Comparison of ENCODE assay signal across 12 cellular contexts in genomic region chr10:89478739-89479116, GRCh38. TPM values are rescaled to one million over a fixed set of nuclear protein-coding genes. Genes with fewer than 3 reads are reported as not detected.
DNase-seq lines count a peak whose midpoint lies in the region; ATAC-seq and TF ChIP-seq lines count a peak whose summit lies in the region.
"Had no signal": no experiment of that assay in that cellular context is flagged by ENCODE, and none has a peak within 500 bp of the region (broad histone marks: within the 10 kb centered on the region; RNA-seq: fewer than 3 reads in every experiment).

No MANE protein-coding gene starts in this region.

- no peak; the same call in 1 of the 2 replicates for ATAC-seq in WTC11
- no peak for ATAC-seq in activated CD8-positive, alpha-beta T cell treated with anti-CD3 and anti-CD28 coated beads, Interleukin-2, amount 10 ng/mL, durations not matched to agents 7 days and 5 days
- ATAC-seq in GM19455 (IDR thresholded peaks at IDR 0.05; ENCODE audit: unreplicated experiment) = no peak

- H3K36me3 Mint-ChIP-seq in WTC11 (peaks cover 5% of the 10 kb centered on the region; the same call in 1 of the 2 replicates), osteocyte (ENCODE audit: unreplicated experiment) (peaks cover under 1% of the 10 kb centered on the region)
- no peaks in the 10 kb centered on the region for H3K36me3 Mint-ChIP-seq in activated CD8-positive, alpha-beta T cell treated with anti-CD3 and anti-CD28 coated beads, Interleukin-2, amount 10 ng/mL, durations not matched to agents 7 days and 5 days (ENCODE audit: low read depth)

- H3K4me3 Mint-ChIP-seq in WTC11 = no peak overlapping the region
- H3K4me3 Mint-ChIP-seq in osteocyte (ENCODE audit: unreplicated experiment) = no peak overlapping the region
- no peak overlapping the region for H3K4me3 Mint-ChIP-seq in activated CD8-positive, alpha-beta T cell treated with anti-CD3 and anti-CD28 coated beads, Interleukin-2, amount 10 ng/mL, durations not matched to agents 7 days and 5 days

- no peaks in the 10 kb centered on the region; the same call in 1 of the 2 replicates for H3K27me3 Mint-ChIP-seq in WTC11 (ENCODE audit: low read depth)
- H3K27me3 Mint-ChIP-seq in osteocyte (ENCODE audit: unreplicated experiment) = no peaks in the 10 kb centered on the region
- H3K27me3 Mint-ChIP-seq in activated CD8-positive, alpha-beta T cell treated with anti-CD3 and anti-CD28 coated beads, Interleukin-2, amount 10 ng/mL, durations not matched to agents 7 days and 5 days (ENCODE audit: low read depth) = peaks cover 23% of the 10 kb centered on the region

- CTCF ChIA-PET in WTC11 (lab: Charles Lee) = interaction anchor here (1.0 to 2.4 kb wide), 3 partner anchors 12 to 84 kb away, joined by 3 to 12 read pairs (median 3); no protein-coding TSS in a partner anchor
- CTCF ChIA-PET in activated CD8-positive, alpha-beta T cell treated with anti-CD3 and anti-CD28 coated beads, Interleukin-2, amount 10 ng/mL, durations not matched to agents 7 days and 5 days (lab: Charles Lee) = no interaction called here

- H3K27ac Mint-ChIP-seq in WTC11 = peak overlapping the region; percentile 76
- H3K27ac Mint-ChIP-seq in osteocyte (ENCODE audit: unreplicated experiment) = peak overlapping the region; percentile 93
- no peak overlapping the region for H3K27ac Mint-ChIP-seq in activated CD8-positive, alpha-beta T cell treated with anti-CD3 and anti-CD28 coated beads, Interleukin-2, amount 10 ng/mL, durations not matched to agents 7 days and 5 days
- H3K27ac Mint-ChIP-seq: activated T-helper 2 cell treated with anti-CD3 and anti-CD28 coated beads, Interferon-gamma antibody, Interleukin-2, Interleukin-4, amounts not matched to agents 10 μg/mL and 5 μg/mL and 100 μg/mL, durations not matched to agents 14 hours and 24 hours and 36 hours had no signal

- DNase-seq in WTC11 (ENCODE audit: low spot score) = no peak
- peak; percentile 76 for DNase-seq in fibroblast of peridontal ligament (ENCODE audit: extremely low read depth)
- no peak for DNase-seq in osteocyte (ENCODE audit: extremely low spot score, unreplicated experiment)
- DNase-seq in activated CD8-positive, alpha-beta T cell treated with anti-CD3 and anti-CD28 coated beads, Interleukin-2, amount 10 ng/mL, durations not matched to agents 7 days and 5 days = no peak
- no peak for DNase-seq in pons (ENCODE audit: low spot score)
- no peak for DNase-seq in G401 (ENCODE audit: low spot score)
- DNase-seq: activated CD4-positive, alpha-beta T cell treated with anti-CD3 and anti-CD28 coated beads for 48 hours; DND-41; NCI-H1105; NCI-H526 treated with DMSO at 0.1 percent for 48 hours had no signal

- POLR2A ChIA-PET in WTC11 (lab: Charles Lee) = no interaction called here
- POLR2A ChIA-PET in activated CD8-positive, alpha-beta T cell treated with anti-CD3 and anti-CD28 coated beads, Interleukin-2, amount 10 ng/mL, durations not matched to agents 7 days and 5 days (lab: Charles Lee) = no interaction called here

- H3K9me3 Mint-ChIP-seq in WTC11 = peaks cover 7% of the 10 kb centered on the region; the same call in 1 of the 2 replicates
- no peaks in the 10 kb centered on the region for H3K9me3 Mint-ChIP-seq in osteocyte (ENCODE audit: unreplicated experiment)
- H3K9me3 Mint-ChIP-seq in activated CD8-positive, alpha-beta T cell treated with anti-CD3 and anti-CD28 coated beads, Interleukin-2, amount 10 ng/mL, durations not matched to agents 7 days and 5 days (ENCODE audit: insufficient read depth) = no peaks in the 10 kb centered on the region
- H3K9me3 Mint-ChIP-seq: activated T-helper 2 cell treated with anti-CD3 and anti-CD28 coated beads, Interferon-gamma antibody, Interleukin-2, Interleukin-4, amounts not matched to agents 10 μg/mL and 5 μg/mL and 100 μg/mL, durations not matched to agents 14 hours and 24 hours and 36 hours had no signal

- TF ChIP-seq CTCF in WTC11 (IDR thresholded peaks at IDR 0.05) (no peak), osteocyte (IDR thresholded peaks at IDR 0.05) (no peak)

- H3K4me1 Mint-ChIP-seq in WTC11 (peaks cover 37% of the 10 kb centered on the region), osteocyte (ENCODE audit: unreplicated experiment) (peaks cover 85% of the 10 kb centered on the region)
- no peaks in the 10 kb centered on the region for H3K4me1 Mint-ChIP-seq in activated CD8-positive, alpha-beta T cell treated with anti-CD3 and anti-CD28 coated beads, Interleukin-2, amount 10 ng/mL, durations not matched to agents 7 days and 5 days (ENCODE audit: low read depth)

- in situ Hi-C loops in G401 (cut with HindIII; ENCODE audit: low sequenced_read_pairs) = no loop called here

TF ChIP-seq in WTC11, 78 proteins besides CTCF, POLR2A, EP300 and RAD21:
- TF ChIP-seq TP53 (CRISPR knock-in tag; IDR thresholded peaks at IDR 0.05) (no peak), KAT7 (CRISPR knock-in tag; IDR thresholded peaks at IDR 0.05; ENCODE audit: borderline replicate concordance) (no peak), PRRX2 (CRISPR knock-in tag; IDR thresholded peaks at IDR 0.05) (no peak), ZNF121 (CRISPR knock-in tag; IDR thresholded peaks at IDR 0.05) (no peak)

RNA-seq across cellular contexts. Expression of gene SLC16A12, which starts 56.7 kb away (rescaled TPM):
- total RNA-seq in WTC11 (2021) (8.0 to 10.9 TPM (median 8.3 TPM) in 3 replicates), osteocyte (7.9 and 8.4 TPM in 2 replicates)
- total RNA-seq in activated CD8-positive, alpha-beta T cell treated with anti-CD3 and anti-CD28 coated beads, Interleukin-2, amount 10 ng/mL, durations not matched to agents 7 days and 5 days = not detected
- not detected in 2 replicates for total RNA-seq in G401 (2014; rRNA removed; shearing (Covaris generic))
- total RNA-seq: activated T-helper 2 cell treated with anti-CD3 and anti-CD28 coated beads, Interferon-gamma antibody, Interleukin-2, Interleukin-4, amounts not matched to agents 10 μg/mL and 5 μg/mL and 100 μg/mL, durations not matched to agents 14 hours and 24 hours and 36 hours had no signal
